In genomic region chr19:54231077-54231931, GRCh38 we compare ENCODE assay signal across 1 cellular context.
TF ChIP-seq lines count a peak whose summit lies in the region.

No MANE protein-coding gene starts in this region.

TF ChIP-seq in HepG2, 621 proteins besides CTCF, POLR2A, EP300 and RAD21 (continued from another document and continues in another):
- no peak for TF ChIP-seq HNF1A (IDR thresholded peaks at IDR 0.05; ENCODE audit: low read depth)
- peak; percentile 28; the same call in 1 of the 2 replicates for TF ChIP-seq HNF1A (CRISPR knock-in tag; IDR thresholded peaks at IDR 0.05; ENCODE audit: borderline replicate concordance)
- no peak for TF ChIP-seq ZBTB2 (CRISPR knock-in tag; IDR thresholded peaks at IDR 0.05; ENCODE audit: low read depth)
- TF ChIP-seq SP140L (CRISPR knock-in tag; IDR thresholded peaks at IDR 0.05; ENCODE audit: borderline replicate concordance): no peak
- peak; percentile 25; the same call in 1 of the 2 replicates for TF ChIP-seq KDM4B (CRISPR knock-in tag; IDR thresholded peaks at IDR 0.05)
- 0 out of 2 replicates have a peak, but pooled peaks have one; percentile 24 for TF ChIP-seq CEBPG (CRISPR knock-in tag; IDR thresholded peaks at IDR 0.05)
- TF ChIP-seq ZKSCAN8 (CRISPR knock-in tag; IDR thresholded peaks at IDR 0.05; ENCODE audit: borderline replicate concordance): 0 out of 2 replicates have a peak, but pooled peaks have one; percentile 23
- 0 out of 2 replicates have a peak, but pooled peaks have one; percentile 83 for TF ChIP-seq ZNF251 (CRISPR knock-in tag; IDR thresholded peaks at IDR 0.05)
- TF ChIP-seq MYC (CRISPR knock-in tag; IDR thresholded peaks at IDR 0.05; ENCODE audit: borderline replicate concordance): peak; percentile 31; the same call in 1 of the 2 replicates
- no peak for TF ChIP-seq ZNF460 (CRISPR knock-in tag; IDR thresholded peaks at IDR 0.05; ENCODE audit: borderline replicate concordance)
- TF ChIP-seq HNRNPL (IDR thresholded peaks at IDR 0.05; ENCODE audit: low read depth, low read length): no peak
- TF ChIP-seq REL (CRISPR knock-in tag; conservative IDR thresholded peaks at IDR 0.05): peak; percentile 52; the same call in 1 of the 2 replicates
- no peak; the same call in 1 of the 2 replicates for TF ChIP-seq NFYC (CRISPR knock-in tag; IDR thresholded peaks at IDR 0.05)
- peak; percentile 35; the same call in 1 of the 2 replicates for TF ChIP-seq ARID5B (CRISPR knock-in tag; IDR thresholded peaks at IDR 0.05)
- TF ChIP-seq NR1H2 (CRISPR knock-in tag; IDR thresholded peaks at IDR 0.05; ENCODE audit: borderline replicate concordance, low read depth): no peak
- TF ChIP-seq NRL (CRISPR knock-in tag; IDR thresholded peaks at IDR 0.05; ENCODE audit: borderline replicate concordance): peak; percentile 49; the same call in 1 of the 2 replicates
- TF ChIP-seq USF2 (IDR thresholded peaks at IDR 0.05; ENCODE audit: low read depth, low read length): no peak
- TF ChIP-seq USF2 (CRISPR knock-in tag; IDR thresholded peaks at IDR 0.05; ENCODE audit: borderline replicate concordance): no peak
- TF ChIP-seq ZNF275 (CRISPR knock-in tag; IDR thresholded peaks at IDR 0.05; ENCODE audit: borderline replicate concordance): no peak
- TF ChIP-seq ZNF598 (CRISPR knock-in tag; IDR thresholded peaks at IDR 0.05; ENCODE audit: borderline replicate concordance): peak; percentile 70; the same call in 1 of the 2 replicates
- TF ChIP-seq ZNF362 (CRISPR knock-in tag; IDR thresholded peaks at IDR 0.05; ENCODE audit: borderline replicate concordance): no peak
- TF ChIP-seq ERF (CRISPR knock-in tag; IDR thresholded peaks at IDR 0.05): peak; percentile 46; the same call in 1 of the 2 replicates
- no peak for TF ChIP-seq NKX3-1 (CRISPR knock-in tag; IDR thresholded peaks at IDR 0.05)
- no peak for TF ChIP-seq KDM5A (IDR thresholded peaks at IDR 0.05; ENCODE audit: borderline replicate concordance, low read length)
- TF ChIP-seq NR2F6 (IDR thresholded peaks at IDR 0.05): no peak
- TF ChIP-seq NR2F6 (CRISPR knock-in tag; IDR thresholded peaks at IDR 0.05): 0 out of 2 replicates have a peak, but pooled peaks have one; percentile 17
- no peak; the same call in 1 of the 2 replicates for TF ChIP-seq HMGXB3 (CRISPR knock-in tag; IDR thresholded peaks at IDR 0.05; ENCODE audit: borderline replicate concordance)
- TF ChIP-seq RBM39 (IDR thresholded peaks at IDR 0.05; ENCODE audit: low read depth, low read length, poor library complexity, severe bottlenecking): peak; percentile 60
- peak; percentile 4 for TF ChIP-seq ASH2L (IDR thresholded peaks at IDR 0.05; ENCODE audit: insufficient read length, low read depth, low read length)
- TF ChIP-seq ZMYM4 (CRISPR knock-in tag; IDR thresholded peaks at IDR 0.05): no peak
- no peak for TF ChIP-seq ZNF441 (CRISPR knock-in tag; IDR thresholded peaks at IDR 0.05; ENCODE audit: borderline replicate concordance)
- no peak for TF ChIP-seq SRSF4 (IDR thresholded peaks at IDR 0.05; ENCODE audit: low read depth, low read length, poor library complexity, severe bottlenecking)
- no peak for TF ChIP-seq ZNF207 (IDR thresholded peaks at IDR 0.05; ENCODE audit: borderline replicate concordance)
- TF ChIP-seq BCL3 (CRISPR knock-in tag; IDR thresholded peaks at IDR 0.05): no peak
- TF ChIP-seq ZNF224 (CRISPR knock-in tag; IDR thresholded peaks at IDR 0.05): 0 out of 2 replicates have a peak, but pooled peaks have one; percentile 77
